ENCODE assay signal across 1 cellular context in the genomic region with DNA sequence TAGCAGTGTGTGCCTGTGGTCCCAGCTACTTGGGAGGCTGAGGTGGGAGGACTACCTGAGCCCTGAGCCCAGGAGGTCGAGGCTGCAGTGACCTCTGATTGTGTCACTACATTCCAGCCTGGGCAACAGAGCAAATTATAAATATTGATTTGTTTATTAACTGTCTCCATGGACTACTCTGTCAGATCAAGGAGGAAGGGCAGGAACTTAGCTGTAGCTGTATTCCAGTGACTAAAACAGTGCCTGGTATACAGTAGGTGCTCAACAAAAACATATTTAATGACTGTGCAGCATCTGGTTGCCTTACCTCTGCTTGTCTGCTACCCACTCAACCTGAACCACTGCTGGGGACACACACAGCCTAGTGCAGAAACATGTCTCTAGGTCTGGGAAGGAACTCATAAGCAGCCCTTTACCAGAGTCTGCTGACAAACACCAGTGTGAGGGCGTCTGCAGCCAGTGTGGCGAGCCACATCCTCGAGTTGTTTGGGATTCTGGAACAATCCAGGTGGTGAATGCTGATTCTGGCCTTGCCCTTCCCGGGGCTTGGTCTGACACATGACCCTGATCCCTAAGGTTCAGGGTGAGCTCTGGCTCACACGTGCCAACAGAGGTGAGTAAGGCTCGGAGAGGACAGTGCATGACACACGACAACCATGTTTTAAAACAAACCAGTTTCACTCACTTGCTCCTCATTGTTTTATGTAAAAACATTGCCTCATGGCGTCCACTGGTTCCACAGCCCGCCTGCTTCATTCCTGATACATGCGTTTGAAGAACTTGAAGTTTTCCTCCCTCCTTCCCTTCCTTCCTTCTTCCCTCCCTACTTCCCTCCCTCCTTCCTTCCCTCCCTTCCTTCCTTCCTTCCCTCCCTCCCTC.
TF ChIP-seq lines count a peak whose summit lies in the region.

No MANE protein-coding gene starts in this region.

TF ChIP-seq in HepG2, 621 proteins besides CTCF, POLR2A, EP300 and RAD21 (continued from another document and continues in another):
- TF ChIP-seq, protein P1, sequence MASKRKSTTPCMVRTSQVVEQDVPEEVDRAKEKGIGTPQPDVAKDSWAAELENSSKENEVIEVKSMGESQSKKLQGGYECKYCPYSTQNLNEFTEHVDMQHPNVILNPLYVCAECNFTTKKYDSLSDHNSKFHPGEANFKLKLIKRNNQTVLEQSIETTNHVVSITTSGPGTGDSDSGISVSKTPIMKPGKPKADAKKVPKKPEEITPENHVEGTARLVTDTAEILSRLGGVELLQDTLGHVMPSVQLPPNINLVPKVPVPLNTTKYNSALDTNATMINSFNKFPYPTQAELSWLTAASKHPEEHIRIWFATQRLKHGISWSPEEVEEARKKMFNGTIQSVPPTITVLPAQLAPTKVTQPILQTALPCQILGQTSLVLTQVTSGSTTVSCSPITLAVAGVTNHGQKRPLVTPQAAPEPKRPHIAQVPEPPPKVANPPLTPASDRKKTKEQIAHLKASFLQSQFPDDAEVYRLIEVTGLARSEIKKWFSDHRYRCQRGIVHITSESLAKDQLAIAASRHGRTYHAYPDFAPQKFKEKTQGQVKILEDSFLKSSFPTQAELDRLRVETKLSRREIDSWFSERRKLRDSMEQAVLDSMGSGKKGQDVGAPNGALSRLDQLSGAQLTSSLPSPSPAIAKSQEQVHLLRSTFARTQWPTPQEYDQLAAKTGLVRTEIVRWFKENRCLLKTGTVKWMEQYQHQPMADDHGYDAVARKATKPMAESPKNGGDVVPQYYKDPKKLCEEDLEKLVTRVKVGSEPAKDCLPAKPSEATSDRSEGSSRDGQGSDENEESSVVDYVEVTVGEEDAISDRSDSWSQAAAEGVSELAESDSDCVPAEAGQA (IDR thresholded peaks at IDR 0.05; ENCODE audit: low read depth), result no peak
- TF ChIP-seq, protein P1 (CRISPR knock-in tag; IDR thresholded peaks at IDR 0.05; ENCODE audit: borderline replicate concordance), result no peak
- TF ChIP-seq FLYWCH1 (CRISPR knock-in tag; IDR thresholded peaks at IDR 0.05) (no peak), ZNF790 (CRISPR knock-in tag; IDR thresholded peaks at IDR 0.05; ENCODE audit: borderline replicate concordance) (no peak), ZNF547 (CRISPR knock-in tag; IDR thresholded peaks at IDR 0.05) (peak; percentile 17; the same call in 1 of the 2 replicates), ZNF709 (CRISPR knock-in tag; IDR thresholded peaks at IDR 0.05) (0 out of 2 replicates have a peak, but pooled peaks have one; percentile 70), THYN1 (CRISPR knock-in tag; IDR thresholded peaks at IDR 0.05; ENCODE audit: borderline replicate concordance, low read depth) (no peak), ZSCAN20 (CRISPR knock-in tag; IDR thresholded peaks at IDR 0.05; ENCODE audit: borderline replicate concordance) (no peak), CEBPG (CRISPR knock-in tag; IDR thresholded peaks at IDR 0.05) (peak; percentile 69), FOXP1 (IDR thresholded peaks at IDR 0.05) (no peak), FOXP1 (CRISPR knock-in tag; IDR thresholded peaks at IDR 0.05) (peak; percentile 82), ZNF644 (CRISPR knock-in tag; IDR thresholded peaks at IDR 0.05; ENCODE audit: low read depth) (peak; percentile 27; the same call in 1 of the 2 replicates), ZFAT (CRISPR knock-in tag; conservative IDR thresholded peaks at IDR 0.05) (no peak), EED (CRISPR knock-in tag; IDR thresholded peaks at IDR 0.05) (no peak), ZSCAN21 (CRISPR knock-in tag; IDR thresholded peaks at IDR 0.05; ENCODE audit: borderline replicate concordance) (no peak; the same call in 1 of the 2 replicates), ZNF891 (CRISPR knock-in tag; IDR thresholded peaks at IDR 0.05) (no peak), ZNF629 (CRISPR knock-in tag; conservative IDR thresholded peaks at IDR 0.05) (peak; percentile 37), KDM3A (CRISPR knock-in tag; IDR thresholded peaks at IDR 0.05; ENCODE audit: low read depth) (peak; percentile 32; the same call in 1 of the 2 replicates), ZNF3 (CRISPR knock-in tag; IDR thresholded peaks at IDR 0.05) (0 out of 2 replicates have a peak, but pooled peaks have one; percentile 44), POLR2AphosphoS5 (IDR thresholded peaks at IDR 0.05; ENCODE audit: low read depth, low read length) (no peak), ZNF660 (CRISPR knock-in tag; IDR thresholded peaks at IDR 0.05; ENCODE audit: borderline replicate concordance, low read depth) (no peak), ZNF761 (CRISPR knock-in tag; conservative IDR thresholded peaks at IDR 0.05) (peak; percentile 41; the same call in 1 of the 2 replicates), NRL (CRISPR knock-in tag; IDR thresholded peaks at IDR 0.05; ENCODE audit: borderline replicate concordance) (0 out of 2 replicates have a peak, but pooled peaks have one; percentile 52), MIXL1 (CRISPR knock-in tag; IDR thresholded peaks at IDR 0.05) (peak; percentile 95), ZNF30 (CRISPR knock-in tag; IDR thresholded peaks at IDR 0.05) (no peak; the same call in 1 of the 2 replicates)
- TF ChIP-seq, protein P2, sequence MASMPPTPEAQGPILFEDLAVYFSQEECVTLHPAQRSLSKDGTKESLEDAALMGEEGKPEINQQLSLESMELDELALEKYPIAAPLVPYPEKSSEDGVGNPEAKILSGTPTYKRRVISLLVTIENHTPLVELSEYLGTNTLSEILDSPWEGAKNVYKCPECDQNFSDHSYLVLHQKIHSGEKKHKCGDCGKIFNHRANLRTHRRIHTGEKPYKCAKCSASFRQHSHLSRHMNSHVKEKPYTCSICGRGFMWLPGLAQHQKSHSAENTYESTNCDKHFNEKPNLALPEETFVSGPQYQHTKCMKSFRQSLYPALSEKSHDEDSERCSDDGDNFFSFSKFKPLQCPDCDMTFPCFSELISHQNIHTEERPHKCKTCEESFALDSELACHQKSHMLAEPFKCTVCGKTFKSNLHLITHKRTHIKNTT (CRISPR knock-in tag; IDR thresholded peaks at IDR 0.05), result no peak
- TF ChIP-seq, protein P3, sequence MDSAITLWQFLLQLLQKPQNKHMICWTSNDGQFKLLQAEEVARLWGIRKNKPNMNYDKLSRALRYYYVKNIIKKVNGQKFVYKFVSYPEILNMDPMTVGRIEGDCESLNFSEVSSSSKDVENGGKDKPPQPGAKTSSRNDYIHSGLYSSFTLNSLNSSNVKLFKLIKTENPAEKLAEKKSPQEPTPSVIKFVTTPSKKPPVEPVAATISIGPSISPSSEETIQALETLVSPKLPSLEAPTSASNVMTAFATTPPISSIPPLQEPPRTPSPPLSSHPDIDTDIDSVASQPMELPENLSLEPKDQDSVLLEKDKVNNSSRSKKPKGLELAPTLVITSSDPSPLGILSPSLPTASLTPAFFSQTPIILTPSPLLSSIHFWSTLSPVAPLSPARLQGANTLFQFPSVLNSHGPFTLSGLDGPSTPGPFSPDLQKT (CRISPR knock-in tag; IDR thresholded peaks at IDR 0.05; ENCODE audit: borderline replicate concordance), result no peak
- TF ChIP-seq, protein P4, sequence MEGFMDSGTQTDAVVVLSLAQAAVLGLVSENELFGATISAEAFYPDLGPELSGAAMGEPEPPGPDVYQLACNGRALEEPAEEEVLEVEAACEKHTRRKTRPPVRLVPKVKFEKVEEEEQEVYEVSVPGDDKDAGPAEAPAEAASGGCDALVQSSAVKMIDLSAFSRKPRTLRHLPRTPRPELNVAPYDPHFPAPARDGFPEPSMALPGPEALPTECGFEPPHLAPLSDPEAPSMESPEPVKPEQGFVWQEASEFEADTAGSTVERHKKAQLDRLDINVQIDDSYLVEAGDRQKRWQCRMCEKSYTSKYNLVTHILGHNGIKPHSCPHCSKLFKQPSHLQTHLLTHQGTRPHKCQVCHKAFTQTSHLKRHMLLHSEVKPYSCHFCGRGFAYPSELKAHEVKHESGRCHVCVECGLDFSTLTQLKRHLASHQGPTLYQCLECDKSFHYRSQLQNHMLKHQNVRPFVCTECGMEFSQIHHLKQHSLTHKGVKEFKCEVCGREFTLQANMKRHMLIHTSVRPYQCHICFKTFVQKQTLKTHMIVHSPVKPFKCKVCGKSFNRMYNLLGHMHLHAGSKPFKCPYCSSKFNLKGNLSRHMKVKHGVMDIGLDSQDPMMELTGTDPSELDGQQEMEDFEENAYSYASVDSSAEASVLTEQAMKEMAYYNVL (CRISPR knock-in tag; IDR thresholded peaks at IDR 0.05; ENCODE audit: borderline replicate concordance), result 0 out of 2 replicates have a peak, but pooled peaks have one; percentile 42
- TF ChIP-seq, protein P5, sequence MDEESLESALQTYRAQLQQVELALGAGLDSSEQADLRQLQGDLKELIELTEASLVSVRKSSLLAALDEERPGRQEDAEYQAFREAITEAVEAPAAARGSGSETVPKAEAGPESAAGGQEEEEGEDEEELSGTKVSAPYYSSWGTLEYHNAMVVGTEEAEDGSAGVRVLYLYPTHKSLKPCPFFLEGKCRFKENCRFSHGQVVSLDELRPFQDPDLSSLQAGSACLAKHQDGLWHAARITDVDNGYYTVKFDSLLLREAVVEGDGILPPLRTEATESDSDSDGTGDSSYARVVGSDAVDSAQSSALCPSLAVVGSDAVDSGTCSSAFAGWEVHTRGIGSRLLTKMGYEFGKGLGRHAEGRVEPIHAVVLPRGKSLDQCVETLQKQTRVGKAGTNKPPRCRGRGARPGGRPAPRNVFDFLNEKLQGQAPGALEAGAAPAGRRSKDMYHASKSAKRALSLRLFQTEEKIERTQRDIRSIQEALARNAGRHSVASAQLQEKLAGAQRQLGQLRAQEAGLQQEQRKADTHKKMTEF (CRISPR knock-in tag; IDR thresholded peaks at IDR 0.05), result peak; percentile 72; the same call in 1 of the 2 replicates
- TF ChIP-seq, protein P6, sequence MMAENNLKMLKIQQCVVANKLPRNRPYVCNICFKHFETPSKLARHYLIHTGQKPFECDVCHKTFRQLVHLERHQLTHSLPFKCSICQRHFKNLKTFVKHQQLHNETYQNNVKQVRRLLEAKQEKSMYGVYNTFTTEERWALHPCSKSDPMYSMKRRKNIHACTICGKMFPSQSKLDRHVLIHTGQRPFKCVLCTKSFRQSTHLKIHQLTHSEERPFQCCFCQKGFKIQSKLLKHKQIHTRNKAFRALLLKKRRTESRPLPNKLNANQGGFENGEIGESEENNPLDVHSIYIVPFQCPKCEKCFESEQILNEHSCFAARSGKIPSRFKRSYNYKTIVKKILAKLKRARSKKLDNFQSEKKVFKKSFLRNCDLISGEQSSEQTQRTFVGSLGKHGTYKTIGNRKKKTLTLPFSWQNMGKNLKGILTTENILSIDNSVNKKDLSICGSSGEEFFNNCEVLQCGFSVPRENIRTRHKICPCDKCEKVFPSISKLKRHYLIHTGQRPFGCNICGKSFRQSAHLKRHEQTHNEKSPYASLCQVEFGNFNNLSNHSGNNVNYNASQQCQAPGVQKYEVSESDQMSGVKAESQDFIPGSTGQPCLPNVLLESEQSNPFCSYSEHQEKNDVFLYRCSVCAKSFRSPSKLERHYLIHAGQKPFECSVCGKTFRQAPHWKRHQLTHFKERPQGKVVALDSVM (CRISPR knock-in tag; IDR thresholded peaks at IDR 0.05), result peak; percentile 100
- TF ChIP-seq, protein P7, sequence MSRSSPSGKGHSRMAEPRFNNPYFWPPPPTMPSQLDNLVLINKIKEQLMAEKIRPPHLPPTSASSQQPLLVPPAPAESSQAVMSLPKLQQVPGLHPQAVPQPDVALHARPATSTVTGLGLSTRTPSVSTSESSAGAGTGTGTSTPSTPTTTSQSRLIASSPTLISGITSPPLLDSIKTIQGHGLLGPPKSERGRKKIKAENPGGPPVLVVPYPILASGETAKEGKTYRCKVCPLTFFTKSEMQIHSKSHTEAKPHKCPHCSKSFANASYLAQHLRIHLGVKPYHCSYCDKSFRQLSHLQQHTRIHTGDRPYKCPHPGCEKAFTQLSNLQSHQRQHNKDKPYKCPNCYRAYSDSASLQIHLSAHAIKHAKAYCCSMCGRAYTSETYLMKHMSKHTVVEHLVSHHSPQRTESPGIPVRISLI (CRISPR knock-in tag; IDR thresholded peaks at IDR 0.05; ENCODE audit: borderline replicate concordance), result no peak
- TF ChIP-seq, protein P8, sequence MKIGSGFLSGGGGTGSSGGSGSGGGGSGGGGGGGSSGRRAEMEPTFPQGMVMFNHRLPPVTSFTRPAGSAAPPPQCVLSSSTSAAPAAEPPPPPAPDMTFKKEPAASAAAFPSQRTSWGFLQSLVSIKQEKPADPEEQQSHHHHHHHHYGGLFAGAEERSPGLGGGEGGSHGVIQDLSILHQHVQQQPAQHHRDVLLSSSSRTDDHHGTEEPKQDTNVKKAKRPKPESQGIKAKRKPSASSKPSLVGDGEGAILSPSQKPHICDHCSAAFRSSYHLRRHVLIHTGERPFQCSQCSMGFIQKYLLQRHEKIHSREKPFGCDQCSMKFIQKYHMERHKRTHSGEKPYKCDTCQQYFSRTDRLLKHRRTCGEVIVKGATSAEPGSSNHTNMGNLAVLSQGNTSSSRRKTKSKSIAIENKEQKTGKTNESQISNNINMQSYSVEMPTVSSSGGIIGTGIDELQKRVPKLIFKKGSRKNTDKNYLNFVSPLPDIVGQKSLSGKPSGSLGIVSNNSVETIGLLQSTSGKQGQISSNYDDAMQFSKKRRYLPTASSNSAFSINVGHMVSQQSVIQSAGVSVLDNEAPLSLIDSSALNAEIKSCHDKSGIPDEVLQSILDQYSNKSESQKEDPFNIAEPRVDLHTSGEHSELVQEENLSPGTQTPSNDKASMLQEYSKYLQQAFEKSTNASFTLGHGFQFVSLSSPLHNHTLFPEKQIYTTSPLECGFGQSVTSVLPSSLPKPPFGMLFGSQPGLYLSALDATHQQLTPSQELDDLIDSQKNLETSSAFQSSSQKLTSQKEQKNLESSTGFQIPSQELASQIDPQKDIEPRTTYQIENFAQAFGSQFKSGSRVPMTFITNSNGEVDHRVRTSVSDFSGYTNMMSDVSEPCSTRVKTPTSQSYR (CRISPR knock-in tag; IDR thresholded peaks at IDR 0.05; ENCODE audit: borderline replicate concordance), result no peak; the same call in 1 of the 2 replicates
- TF ChIP-seq, protein P9, sequence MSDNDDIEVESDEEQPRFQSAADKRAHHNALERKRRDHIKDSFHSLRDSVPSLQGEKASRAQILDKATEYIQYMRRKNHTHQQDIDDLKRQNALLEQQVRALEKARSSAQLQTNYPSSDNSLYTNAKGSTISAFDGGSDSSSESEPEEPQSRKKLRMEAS (IDR thresholded peaks at IDR 0.05), result peak; percentile 94
